2 cellular contexts compared by ENCODE assay signal in the genomic region with DNA sequence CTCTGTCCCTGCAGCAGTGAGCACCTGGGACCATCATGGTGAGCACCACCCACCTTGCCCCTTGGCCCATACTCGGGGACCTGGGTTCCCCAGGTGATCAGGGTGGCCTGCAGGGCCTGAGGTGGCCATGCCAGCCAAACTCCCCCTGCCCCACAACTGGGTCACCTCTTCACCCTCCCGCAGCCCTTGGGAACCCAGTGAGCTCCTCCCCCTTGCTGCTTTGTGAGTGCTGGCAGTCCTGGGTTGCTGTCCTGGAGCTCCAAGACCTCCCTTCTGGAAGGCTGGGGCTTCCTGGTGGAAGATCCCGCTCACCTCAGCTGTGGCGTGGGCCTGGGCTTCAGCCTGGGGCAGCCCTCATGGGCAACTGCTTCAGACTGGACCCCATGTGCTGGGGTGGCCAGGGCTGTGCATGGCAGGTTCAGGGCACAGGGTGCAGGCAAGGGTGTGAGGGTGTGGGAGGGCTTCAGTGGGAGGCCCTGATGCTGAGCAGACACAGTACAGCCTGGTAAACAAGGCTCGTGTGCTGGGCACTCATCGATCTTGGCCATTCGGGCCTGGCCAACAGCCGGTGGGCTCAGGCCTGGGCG.
TF ChIP-seq lines count a peak whose summit lies in the region.

No MANE protein-coding gene starts in this region.

TF ChIP-seq in IMR-90, 13 proteins besides CTCF, POLR2A, EP300 and RAD21:
- TF ChIP-seq FOS (IDR thresholded peaks at IDR 0.05; ENCODE audit: low read depth, low read length) (no peak), MAZ (IDR thresholded peaks at IDR 0.05; ENCODE audit: borderline replicate concordance, low read depth, low read length) (no peak), BHLHE40 (IDR thresholded peaks at IDR 0.05; ENCODE audit: low read depth, low read length) (no peak), MXI1 (IDR thresholded peaks at IDR 0.05; ENCODE audit: borderline replicate concordance, low read depth, low read length) (no peak), RFX5 (IDR thresholded peaks at IDR 0.05; ENCODE audit: low read depth, low read length) (no peak), SMC3 (IDR thresholded peaks at IDR 0.05; ENCODE audit: low read depth, low read length) (no peak), MAFK (IDR thresholded peaks at IDR 0.05; ENCODE audit: low read depth, low read length) (no peak), CHD1 (IDR thresholded peaks at IDR 0.05; ENCODE audit: low read depth, low read length) (no peak), NFE2L2 (IDR thresholded peaks at IDR 0.05; ENCODE audit: low read depth, low read length) (no peak), CEBPB (IDR thresholded peaks at IDR 0.05; ENCODE audit: low read depth, low read length) (no peak), RCOR1 (IDR thresholded peaks at IDR 0.05; ENCODE audit: insufficient replicate concordance, low read length) (no peak)
- TF ChIP-seq, protein P1, sequence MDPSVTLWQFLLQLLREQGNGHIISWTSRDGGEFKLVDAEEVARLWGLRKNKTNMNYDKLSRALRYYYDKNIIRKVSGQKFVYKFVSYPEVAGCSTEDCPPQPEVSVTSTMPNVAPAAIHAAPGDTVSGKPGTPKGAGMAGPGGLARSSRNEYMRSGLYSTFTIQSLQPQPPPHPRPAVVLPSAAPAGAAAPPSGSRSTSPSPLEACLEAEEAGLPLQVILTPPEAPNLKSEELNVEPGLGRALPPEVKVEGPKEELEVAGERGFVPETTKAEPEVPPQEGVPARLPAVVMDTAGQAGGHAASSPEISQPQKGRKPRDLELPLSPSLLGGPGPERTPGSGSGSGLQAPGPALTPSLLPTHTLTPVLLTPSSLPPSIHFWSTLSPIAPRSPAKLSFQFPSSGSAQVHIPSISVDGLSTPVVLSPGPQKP (IDR thresholded peaks at IDR 0.05; ENCODE audit: borderline replicate concordance, low read depth, low read length) = no peak
- TF ChIP-seq, protein P2, sequence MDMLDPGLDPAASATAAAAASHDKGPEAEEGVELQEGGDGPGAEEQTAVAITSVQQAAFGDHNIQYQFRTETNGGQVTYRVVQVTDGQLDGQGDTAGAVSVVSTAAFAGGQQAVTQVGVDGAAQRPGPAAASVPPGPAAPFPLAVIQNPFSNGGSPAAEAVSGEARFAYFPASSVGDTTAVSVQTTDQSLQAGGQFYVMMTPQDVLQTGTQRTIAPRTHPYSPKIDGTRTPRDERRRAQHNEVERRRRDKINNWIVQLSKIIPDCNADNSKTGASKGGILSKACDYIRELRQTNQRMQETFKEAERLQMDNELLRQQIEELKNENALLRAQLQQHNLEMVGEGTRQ (IDR thresholded peaks at IDR 0.05; ENCODE audit: low read depth, low read length) = no peak

TF ChIP-seq in GM23338, 12 proteins besides CTCF, POLR2A, EP300 and RAD21:
- no peak for TF ChIP-seq NANOG (IDR thresholded peaks at IDR 0.05; ENCODE audit: borderline replicate concordance)
- no peak for TF ChIP-seq POLR2AphosphoS5 (IDR thresholded peaks at IDR 0.05; ENCODE audit: low read depth)
- TF ChIP-seq, protein P3, sequence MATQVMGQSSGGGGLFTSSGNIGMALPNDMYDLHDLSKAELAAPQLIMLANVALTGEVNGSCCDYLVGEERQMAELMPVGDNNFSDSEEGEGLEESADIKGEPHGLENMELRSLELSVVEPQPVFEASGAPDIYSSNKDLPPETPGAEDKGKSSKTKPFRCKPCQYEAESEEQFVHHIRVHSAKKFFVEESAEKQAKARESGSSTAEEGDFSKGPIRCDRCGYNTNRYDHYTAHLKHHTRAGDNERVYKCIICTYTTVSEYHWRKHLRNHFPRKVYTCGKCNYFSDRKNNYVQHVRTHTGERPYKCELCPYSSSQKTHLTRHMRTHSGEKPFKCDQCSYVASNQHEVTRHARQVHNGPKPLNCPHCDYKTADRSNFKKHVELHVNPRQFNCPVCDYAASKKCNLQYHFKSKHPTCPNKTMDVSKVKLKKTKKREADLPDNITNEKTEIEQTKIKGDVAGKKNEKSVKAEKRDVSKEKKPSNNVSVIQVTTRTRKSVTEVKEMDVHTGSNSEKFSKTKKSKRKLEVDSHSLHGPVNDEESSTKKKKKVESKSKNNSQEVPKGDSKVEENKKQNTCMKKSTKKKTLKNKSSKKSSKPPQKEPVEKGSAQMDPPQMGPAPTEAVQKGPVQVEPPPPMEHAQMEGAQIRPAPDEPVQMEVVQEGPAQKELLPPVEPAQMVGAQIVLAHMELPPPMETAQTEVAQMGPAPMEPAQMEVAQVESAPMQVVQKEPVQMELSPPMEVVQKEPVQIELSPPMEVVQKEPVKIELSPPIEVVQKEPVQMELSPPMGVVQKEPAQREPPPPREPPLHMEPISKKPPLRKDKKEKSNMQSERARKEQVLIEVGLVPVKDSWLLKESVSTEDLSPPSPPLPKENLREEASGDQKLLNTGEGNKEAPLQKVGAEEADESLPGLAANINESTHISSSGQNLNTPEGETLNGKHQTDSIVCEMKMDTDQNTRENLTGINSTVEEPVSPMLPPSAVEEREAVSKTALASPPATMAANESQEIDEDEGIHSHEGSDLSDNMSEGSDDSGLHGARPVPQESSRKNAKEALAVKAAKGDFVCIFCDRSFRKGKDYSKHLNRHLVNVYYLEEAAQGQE (IDR thresholded peaks at IDR 0.05; ENCODE audit: unreplicated experiment) = no peak
- no peak for TF ChIP-seq STAT1 (IDR thresholded peaks at IDR 0.05; ENCODE audit: unreplicated experiment)
- TF ChIP-seq, protein P4, sequence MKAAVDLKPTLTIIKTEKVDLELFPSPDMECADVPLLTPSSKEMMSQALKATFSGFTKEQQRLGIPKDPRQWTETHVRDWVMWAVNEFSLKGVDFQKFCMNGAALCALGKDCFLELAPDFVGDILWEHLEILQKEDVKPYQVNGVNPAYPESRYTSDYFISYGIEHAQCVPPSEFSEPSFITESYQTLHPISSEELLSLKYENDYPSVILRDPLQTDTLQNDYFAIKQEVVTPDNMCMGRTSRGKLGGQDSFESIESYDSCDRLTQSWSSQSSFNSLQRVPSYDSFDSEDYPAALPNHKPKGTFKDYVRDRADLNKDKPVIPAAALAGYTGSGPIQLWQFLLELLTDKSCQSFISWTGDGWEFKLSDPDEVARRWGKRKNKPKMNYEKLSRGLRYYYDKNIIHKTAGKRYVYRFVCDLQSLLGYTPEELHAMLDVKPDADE (IDR thresholded peaks at IDR 0.05) = no peak
- no peak for TF ChIP-seq EZH2 (IDR thresholded peaks at IDR 0.05; ENCODE audit: low read depth, unreplicated experiment)
- no peak for TF ChIP-seq ZNF114 (CRISPR knock-in tag; IDR thresholded peaks at IDR 0.05)
- TF ChIP-seq CREB1 (CRISPR knock-in tag; IDR thresholded peaks at IDR 0.05; ENCODE audit: low read depth) = no peak
- TF ChIP-seq JUNB (IDR thresholded peaks at IDR 0.05; ENCODE audit: unreplicated experiment) = no peak
- TF ChIP-seq, protein P5, sequence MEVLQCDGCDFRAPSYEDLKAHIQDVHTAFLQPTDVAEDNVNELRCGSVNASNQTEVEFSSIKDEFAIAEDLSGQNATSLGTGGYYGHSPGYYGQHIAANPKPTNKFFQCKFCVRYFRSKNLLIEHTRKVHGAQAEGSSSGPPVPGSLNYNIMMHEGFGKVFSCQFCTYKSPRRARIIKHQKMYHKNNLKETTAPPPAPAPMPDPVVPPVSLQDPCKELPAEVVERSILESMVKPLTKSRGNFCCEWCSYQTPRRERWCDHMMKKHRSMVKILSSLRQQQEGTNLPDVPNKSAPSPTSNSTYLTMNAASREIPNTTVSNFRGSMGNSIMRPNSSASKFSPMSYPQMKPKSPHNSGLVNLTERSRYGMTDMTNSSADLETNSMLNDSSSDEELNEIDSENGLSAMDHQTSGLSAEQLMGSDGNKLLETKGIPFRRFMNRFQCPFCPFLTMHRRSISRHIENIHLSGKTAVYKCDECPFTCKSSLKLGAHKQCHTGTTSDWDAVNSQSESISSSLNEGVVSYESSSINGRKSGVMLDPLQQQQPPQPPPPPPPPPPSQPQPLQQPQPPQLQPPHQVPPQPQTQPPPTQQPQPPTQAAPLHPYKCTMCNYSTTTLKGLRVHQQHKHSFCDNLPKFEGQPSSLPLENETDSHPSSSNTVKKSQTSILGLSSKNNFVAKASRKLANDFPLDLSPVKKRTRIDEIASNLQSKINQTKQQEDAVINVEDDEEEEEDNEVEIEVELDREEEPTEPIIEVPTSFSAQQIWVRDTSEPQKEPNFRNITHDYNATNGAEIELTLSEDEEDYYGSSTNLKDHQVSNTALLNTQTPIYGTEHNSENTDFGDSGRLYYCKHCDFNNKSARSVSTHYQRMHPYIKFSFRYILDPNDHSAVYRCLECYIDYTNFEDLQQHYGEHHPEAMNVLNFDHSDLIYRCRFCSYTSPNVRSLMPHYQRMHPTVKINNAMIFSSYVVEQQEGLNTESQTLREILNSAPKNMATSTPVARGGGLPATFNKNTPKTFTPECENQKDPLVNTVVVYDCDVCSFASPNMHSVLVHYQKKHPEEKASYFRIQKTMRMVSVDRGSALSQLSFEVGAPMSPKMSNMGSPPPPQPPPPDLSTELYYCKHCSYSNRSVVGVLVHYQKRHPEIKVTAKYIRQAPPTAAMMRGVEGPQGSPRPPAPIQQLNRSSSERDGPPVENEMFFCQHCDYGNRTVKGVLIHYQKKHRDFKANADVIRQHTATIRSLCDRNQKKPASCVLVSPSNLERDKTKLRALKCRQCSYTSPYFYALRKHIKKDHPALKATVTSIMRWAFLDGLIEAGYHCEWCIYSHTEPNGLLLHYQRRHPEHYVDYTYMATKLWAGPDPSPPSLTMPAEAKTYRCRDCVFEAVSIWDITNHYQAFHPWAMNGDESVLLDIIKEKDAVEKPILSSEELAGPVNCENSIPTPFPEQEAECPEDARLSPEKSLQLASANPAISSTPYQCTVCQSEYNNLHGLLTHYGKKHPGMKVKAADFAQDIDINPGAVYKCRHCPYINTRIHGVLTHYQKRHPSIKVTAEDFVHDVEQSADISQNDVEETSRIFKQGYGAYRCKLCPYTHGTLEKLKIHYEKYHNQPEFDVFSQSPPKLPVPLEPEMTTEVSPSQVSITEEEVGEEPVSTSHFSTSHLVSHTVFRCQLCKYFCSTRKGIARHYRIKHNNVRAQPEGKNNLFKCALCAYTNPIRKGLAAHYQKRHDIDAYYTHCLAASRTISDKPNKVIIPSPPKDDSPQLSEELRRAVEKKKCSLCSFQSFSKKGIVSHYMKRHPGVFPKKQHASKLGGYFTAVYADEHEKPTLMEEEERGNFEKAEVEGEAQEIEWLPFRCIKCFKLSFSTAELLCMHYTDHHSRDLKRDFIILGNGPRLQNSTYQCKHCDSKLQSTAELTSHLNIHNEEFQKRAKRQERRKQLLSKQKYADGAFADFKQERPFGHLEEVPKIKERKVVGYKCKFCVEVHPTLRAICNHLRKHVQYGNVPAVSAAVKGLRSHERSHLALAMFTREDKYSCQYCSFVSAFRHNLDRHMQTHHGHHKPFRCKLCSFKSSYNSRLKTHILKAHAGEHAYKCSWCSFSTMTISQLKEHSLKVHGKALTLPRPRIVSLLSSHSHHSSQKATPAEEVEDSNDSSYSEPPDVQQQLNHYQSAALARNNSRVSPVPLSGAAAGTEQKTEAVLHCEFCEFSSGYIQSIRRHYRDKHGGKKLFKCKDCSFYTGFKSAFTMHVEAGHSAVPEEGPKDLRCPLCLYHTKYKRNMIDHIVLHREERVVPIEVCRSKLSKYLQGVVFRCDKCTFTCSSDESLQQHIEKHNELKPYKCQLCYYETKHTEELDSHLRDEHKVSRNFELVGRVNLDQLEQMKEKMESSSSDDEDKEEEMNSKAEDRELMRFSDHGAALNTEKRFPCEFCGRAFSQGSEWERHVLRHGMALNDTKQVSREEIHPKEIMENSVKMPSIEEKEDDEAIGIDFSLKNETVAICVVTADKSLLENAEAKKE (CRISPR knock-in tag; IDR thresholded peaks at IDR 0.05) = no peak
- TF ChIP-seq ZNF331 (CRISPR knock-in tag; IDR thresholded peaks at IDR 0.05; ENCODE audit: low read depth) = no peak
- no peak for TF ChIP-seq EZH2phosphoT487 (IDR thresholded peaks at IDR 0.05; ENCODE audit: unreplicated experiment)
